ENCODE assay signal across 13 cellular contexts in the genomic region with DNA sequence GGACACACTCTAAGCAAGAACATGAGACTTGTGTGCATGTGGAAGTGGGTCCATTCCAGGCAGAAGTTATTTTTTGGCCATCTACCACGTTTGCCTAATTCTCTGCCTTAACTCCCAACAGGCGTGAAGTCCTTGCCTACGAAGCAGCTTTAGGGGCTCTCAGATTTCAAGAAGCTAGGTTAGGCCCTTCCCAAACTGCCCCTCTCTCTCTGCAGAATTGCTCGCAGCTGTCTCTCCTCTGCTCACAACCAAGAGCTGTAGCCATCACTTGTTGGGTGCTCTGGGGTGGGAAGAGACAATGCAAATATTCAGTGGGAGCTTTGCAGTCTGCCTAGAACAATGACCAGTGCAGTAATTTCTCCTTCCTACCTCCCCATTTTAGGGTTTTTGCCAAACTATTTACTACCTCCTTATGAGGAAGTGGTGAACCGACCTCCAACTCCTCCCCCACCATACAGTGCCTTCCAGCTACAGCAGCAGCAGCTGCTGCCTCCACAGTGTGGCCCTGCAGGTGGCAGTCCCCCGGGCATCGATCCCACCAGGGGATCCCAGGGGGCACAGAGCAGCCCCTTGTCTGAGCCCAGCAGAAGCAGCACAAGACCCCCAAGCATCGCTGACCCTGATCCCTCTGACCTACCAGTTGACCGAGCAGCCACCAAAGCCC. TPM values are rescaled to one million over a fixed set of nuclear protein-coding genes. Genes with fewer than 3 reads are reported as not detected.
DNase-seq lines count a peak whose midpoint lies in the region; ATAC-seq, FAIRE-seq and TF ChIP-seq lines count a peak whose summit lies in the region.
"Had no signal": no experiment of that assay in that cellular context is flagged by ENCODE, and none has a peak within 500 bp of the region (broad histone marks: within the 10 kb centered on the region; RNA-seq: fewer than 3 reads in every experiment).

No MANE protein-coding gene starts in this region.

- H3K4me3 ChIP-seq in NB4 (ENCODE audit: low read depth, low read length) (no peak overlapping the region), adrenal gland (no peak overlapping the region), psoas muscle (no peak overlapping the region), small intestine (ENCODE audit: low read depth in 1 of 2, low read length in 2 of 2) (no peak overlapping the region)

- no peak for TF ChIP-seq POLR2A in GM12891 (IDR thresholded peaks at IDR 0.05; ENCODE audit: low read depth, low read length)
- TF ChIP-seq POLR2A in NB4 (IDR thresholded peaks at IDR 0.05; ENCODE audit: extremely low read depth, insufficient read length) = no peak
- no peak for TF ChIP-seq POLR2A in adrenal gland (IDR thresholded peaks at IDR 0.05)

- H3K9me3 ChIP-seq in adrenal gland (replicated peaks in 1 of 3) = no peaks in the 10 kb centered on the region
- H3K9me3 ChIP-seq in psoas muscle = no peaks in the 10 kb centered on the region
- H3K9me3 ChIP-seq in small intestine (ENCODE audit: control insufficient read depth, low read depth) = no peaks in the 10 kb centered on the region

- TF ChIP-seq CTCF in NB4 (IDR thresholded peaks at IDR 0.05; ENCODE audit: low read depth, low read length) (peak; percentile 27), adrenal gland (IDR thresholded peaks at IDR 0.05) (no peak), psoas muscle (IDR thresholded peaks at IDR 0.05) (no peak)

- peaks cover 0 to 48% of the 10 kb centered on the region in 2 donors for H3K36me3 ChIP-seq in adrenal gland (replicated peaks in 1 of 2)
- peaks cover 0 to 67% of the 10 kb centered on the region in 2 donors for H3K36me3 ChIP-seq in psoas muscle (ENCODE audit: insufficient read depth in 1 of 2, low read depth in 1 of 2)
- H3K36me3 ChIP-seq in small intestine (ENCODE audit: control insufficient read depth in 2 of 2, insufficient read depth in 2 of 2, low read length in 2 of 2) = peaks cover 9 to 12% of the 10 kb centered on the region in 2 donors

- H3K27me3 ChIP-seq in adrenal gland = no peaks in the 10 kb centered on the region
- H3K27me3 ChIP-seq in psoas muscle (ENCODE audit: insufficient read depth in 3 of 3, low read length in 2 of 3) = no peaks in the 10 kb centered on the region
- no peaks in the 10 kb centered on the region for H3K27me3 ChIP-seq in small intestine (ENCODE audit: control insufficient read depth in 2 of 2, insufficient read depth in 2 of 2, low read length in 2 of 2)

- FAIRE-seq in GM12891 (lab: Jason Lieb, UNC) (peak; percentile 87), small intestine (lab: Jason Lieb, UNC) (no peak)

- H3K27ac ChIP-seq in adrenal gland = peak overlapping the region in 3 of 5 donors; percentile 8 to 97 (median 47)
- peak overlapping the region; percentile 11 for H3K27ac ChIP-seq in psoas muscle
- peak overlapping the region in 1 of 2 donors; percentile 32 for H3K27ac ChIP-seq in small intestine (ENCODE audit: low read depth in 1 of 2, low read length in 1 of 2)

- no peak for DNase-seq in GM12891 (ENCODE audit: insufficient read length, low spot score)
- DNase-seq in NB4 (ENCODE audit: low read depth) = peak; percentile 97
- DNase-seq in adrenal gland = no peak
- DNase-seq in psoas muscle = no peak
- DNase-seq in occipital lobe (lab: John Stamatoyannopoulos, UW) = no peak
- no peak for DNase-seq in small intestine
- DNase-seq in dermis blood vessel endothelial cell = no peak
- DNase-seq: effector CD4-positive, alpha-beta T cell; NCI-H1417 treated with DMSO at 0.1 percent for 48 hours; SHP77 treated with DMSO at 0.1 percent for 48 hours had no signal

- intact Hi-C loops in adrenal gland (cut with DNase I) (no loop called here), psoas muscle (cut with DNase I) (loop anchor here in 1 of 2 donors (5.0 kb wide), 3 partner anchors 45 to 80 kb away; no protein-coding TSS in a partner anchor)

- H3K4me1 ChIP-seq in adrenal gland (replicated peaks in 1 of 2) = peaks cover 22 to 47% of the 10 kb centered on the region in 2 donors
- peaks cover 46% of the 10 kb centered on the region for H3K4me1 ChIP-seq in psoas muscle
- peaks cover 0 to 6% of the 10 kb centered on the region in 2 donors for H3K4me1 ChIP-seq in small intestine (ENCODE audit: control insufficient read depth in 2 of 2, insufficient read depth in 1 of 2, low read depth in 1 of 2, low read length in 1 of 2)

- 73 to 76% (median 73%) methylated on average over 5 to 9 of the region's 9 CpGs for WGBS in adrenal gland, 4 donors
- 40 to 57% (median 49%) methylated on average over 9 of the region's 9 CpGs for WGBS in psoas muscle, 3 donors
- 71 to 80% (median 76%) methylated on average over 9 of the region's 9 CpGs for WGBS in small intestine, 3 donors

- no peak for ATAC-seq in psoas muscle
- no peak for ATAC-seq in SK-N-SH treated with all-trans-retinoic acid at 6 μM for 48 hours

TF ChIP-seq in GM12891, 5 proteins besides CTCF, POLR2A, EP300 and RAD21:
- TF ChIP-seq SPI1 (IDR thresholded peaks at IDR 0.05; ENCODE audit: low read depth, low read length) (peak; percentile 84), POLR2AphosphoS5 (IDR thresholded peaks at IDR 0.05; ENCODE audit: low read depth, low read length) (no peak), PAX5 (IDR thresholded peaks at IDR 0.05; ENCODE audit: insufficient read depth, low read length, severe bottlenecking) (no peak)

TF ChIP-seq in SK-N-SH treated with all-trans-retinoic acid at 6 μM for 48 hours, 23 proteins besides CTCF, POLR2A, EP300 and RAD21:
- TF ChIP-seq PPARA (CRISPR knock-in tag; IDR thresholded peaks at IDR 0.05; ENCODE audit: borderline replicate concordance) (no peak), GLIS3 (CRISPR knock-in tag; IDR thresholded peaks at IDR 0.05) (no peak), ZFP30 (CRISPR knock-in tag; IDR thresholded peaks at IDR 0.05) (no peak), BACH2 (CRISPR knock-in tag; IDR thresholded peaks at IDR 0.05; ENCODE audit: borderline replicate concordance) (no peak), OSR1 (CRISPR knock-in tag; IDR thresholded peaks at IDR 0.05) (no peak), ARNTL (CRISPR knock-in tag; IDR thresholded peaks at IDR 0.05; ENCODE audit: borderline replicate concordance, low read depth) (no peak), SNAI2 (CRISPR knock-in tag; IDR thresholded peaks at IDR 0.05) (no peak), ZNF565 (CRISPR knock-in tag; conservative IDR thresholded peaks at IDR 0.05; ENCODE audit: low read depth) (no peak)
- TF ChIP-seq, protein P1, sequence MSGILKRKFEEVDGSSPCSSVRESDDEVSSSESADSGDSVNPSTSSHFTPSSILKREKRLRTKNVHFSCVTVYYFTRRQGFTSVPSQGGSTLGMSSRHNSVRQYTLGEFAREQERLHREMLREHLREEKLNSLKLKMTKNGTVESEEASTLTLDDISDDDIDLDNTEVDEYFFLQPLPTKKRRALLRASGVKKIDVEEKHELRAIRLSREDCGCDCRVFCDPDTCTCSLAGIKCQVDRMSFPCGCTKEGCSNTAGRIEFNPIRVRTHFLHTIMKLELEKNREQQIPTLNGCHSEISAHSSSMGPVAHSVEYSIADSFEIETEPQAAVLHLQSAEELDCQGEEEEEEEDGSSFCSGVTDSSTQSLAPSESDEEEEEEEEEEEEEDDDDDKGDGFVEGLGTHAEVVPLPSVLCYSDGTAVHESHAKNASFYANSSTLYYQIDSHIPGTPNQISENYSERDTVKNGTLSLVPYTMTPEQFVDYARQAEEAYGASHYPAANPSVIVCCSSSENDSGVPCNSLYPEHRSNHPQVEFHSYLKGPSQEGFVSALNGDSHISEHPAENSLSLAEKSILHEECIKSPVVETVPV (CRISPR knock-in tag; IDR thresholded peaks at IDR 0.05) = no peak

RNA-seq across cellular contexts. Expression of a gene that starts 24.9 kb away (rescaled TPM):
- not detected for polyA plus RNA-seq in GM12891 (2012; ENCODE audit: low read depth, missing spikeins)
- total RNA-seq in adrenal gland (over 10,000 TPM in 5 of 8 donors, 1,000 to 10,000 TPM in 3; 5,772 to 29,109 (median 14,288) TPM), psoas muscle (10 to 100 TPM in 1 of 4 donors, under 1 TPM in 2, not detected in 1; 0.17 to 21.1 (median 0.82) TPM), occipital lobe (not detected), dermis blood vessel endothelial cell (not detected in 2 replicates)
- polyA plus RNA-seq in adrenal gland (over 10,000 TPM in 2 of 3 donors, 1,000 to 10,000 TPM in 1; 2,313 to 37,742 (median 10,572) TPM), psoas muscle (under 1 TPM; 0.03 to 0.24 (median 0.18) TPM), small intestine (10 to 100 TPM in 1 of 3 donors, 1 to 10 TPM in 1, under 1 TPM in 1; 0.10 to 13.4 (median 3.0) TPM)
- total RNA-seq: G401, osteocyte had no signal

RNA-seq across cellular contexts. Expression of a gene that starts 41.7 kb away (rescaled TPM):
- polyA plus RNA-seq in GM12891 (2012; ENCODE audit: low read depth, missing spikeins) = 9.8 TPM
- total RNA-seq in adrenal gland (100 to 1,000 TPM in 2 of 8 donors, 10 to 100 TPM in 6; 49.7 to 154 (median 65.1) TPM), psoas muscle (10 to 100 TPM; 13.3 to 23.9 (median 19.0) TPM), occipital lobe (26.8 TPM), dermis blood vessel endothelial cell (39.0 and 42.9 TPM in 2 replicates)
- polyA plus RNA-seq in adrenal gland (10 to 100 TPM; 46.9 to 90.8 (median 63.1) TPM), psoas muscle (10 to 100 TPM; 15.3 to 31.9 (median 31.0) TPM), small intestine (10 to 100 TPM; 38.9 to 49.4 (median 39.9) TPM)

RNA-seq across cellular contexts. Expression of a gene that starts 56.9 kb away (rescaled TPM):
- 3.7 TPM for polyA plus RNA-seq in GM12891 (2012; ENCODE audit: low read depth, missing spikeins)
- total RNA-seq in adrenal gland (100 to 1,000 TPM; 177 to 361 (median 286) TPM), psoas muscle (1 to 10 TPM; 1.8 to 3.0 (median 2.0) TPM), occipital lobe (10.8 TPM), dermis blood vessel endothelial cell (1.2 and 2.0 TPM in 2 replicates)
- polyA plus RNA-seq in adrenal gland (100 to 1,000 TPM; 275 to 910 (median 281) TPM), psoas muscle (1 to 10 TPM in 2 of 3 donors, under 1 TPM in 1; 0.96 to 4.9 (median 4.1) TPM), small intestine (1 to 10 TPM; 1.6 to 4.2 (median 3.1) TPM)

Comparison
In these comparisons a context has a peak if more than half of its experiments do, and no peak if none do; other contexts are left out.
1. RNA of a gene that starts 24.9 kb away (total RNA-seq): 5,772 to 29,109 TPM in adrenal gland; 0.17 to 21.1 TPM in psoas muscle, not detected in occipital lobe (single experiment) and not detected in dermis blood vessel endothelial cell; every median in the first group is over 100 times any median in the second.
2. RNA of a gene that starts 56.9 kb away (total RNA-seq): 177 to 361 TPM in adrenal gland; 10.8 TPM in occipital lobe (single experiment), 1.8 to 3.0 TPM in psoas muscle and 1.2 to 2.0 TPM in dermis blood vessel endothelial cell; every median in the first group is over 10 times any median in the second.